ENCODE assay signal across 1 cellular context in the genomic region with DNA sequence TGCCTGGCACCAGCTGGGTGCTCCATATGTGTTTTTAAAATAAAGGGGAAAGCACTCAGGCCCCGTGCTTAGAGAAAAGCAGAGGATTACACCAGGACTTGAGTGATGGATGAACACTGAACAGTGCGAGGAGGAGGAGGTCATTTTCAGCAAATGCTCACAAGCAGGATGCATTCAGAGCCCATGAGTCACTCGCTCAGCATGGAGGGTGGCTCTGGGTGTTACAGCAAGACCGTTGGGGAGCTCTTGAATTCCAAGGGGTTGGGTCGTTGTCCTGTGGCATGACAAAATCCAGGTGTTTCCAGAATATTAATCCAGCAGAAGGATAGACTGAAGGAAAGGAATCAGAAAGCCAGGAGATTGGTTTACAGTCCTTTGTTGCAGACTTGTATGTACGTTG.
TF ChIP-seq lines count a peak whose summit lies in the region.

No MANE protein-coding gene starts in this region.

TF ChIP-seq in SK-N-SH, 30 proteins besides CTCF, POLR2A, EP300 and RAD21 (continued from another document):
- TF ChIP-seq REST (IDR thresholded peaks at IDR 0.05; ENCODE audit: low read depth, low read length) (0 out of 2 replicates have a peak, but pooled peaks have one; percentile 31), SMC3 (IDR thresholded peaks at IDR 0.05; ENCODE audit: low read depth, low read length) (no peak), TAF1 (IDR thresholded peaks at IDR 0.05; ENCODE audit: borderline replicate concordance, low read depth, low read length) (peak; percentile 32; the same call in 1 of the 2 replicates), IRF3 (IDR thresholded peaks at IDR 0.05; ENCODE audit: low read depth, low read length) (no peak), YY1 (IDR thresholded peaks at IDR 0.05; ENCODE audit: low read depth) (peak; percentile 36; the same call in 1 of the 2 replicates), FOSL2 (IDR thresholded peaks at IDR 0.05; ENCODE audit: borderline replicate concordance, low read depth) (peak; percentile 90), USF2 (IDR thresholded peaks at IDR 0.05; ENCODE audit: borderline replicate concordance, low read depth, low read length) (no peak), CHD2 (IDR thresholded peaks at IDR 0.05; ENCODE audit: low read length, partially characterized antibody) (no peak), EZH2phosphoT487 (IDR thresholded peaks at IDR 0.05; ENCODE audit: borderline replicate concordance, low read depth) (no peak), ELF1 (IDR thresholded peaks at IDR 0.05) (no peak), FOXM1 (IDR thresholded peaks at IDR 0.05; ENCODE audit: low read depth) (peak; percentile 41; the same call in 1 of the 2 replicates), GATA2 (CRISPR knock-in tag; IDR thresholded peaks at IDR 0.05) (no peak), RCOR1 (IDR thresholded peaks at IDR 0.05; ENCODE audit: low read length) (no peak), NFIC (IDR thresholded peaks at IDR 0.05; ENCODE audit: borderline replicate concordance) (peak; percentile 61)
- TF ChIP-seq, protein P1, sequence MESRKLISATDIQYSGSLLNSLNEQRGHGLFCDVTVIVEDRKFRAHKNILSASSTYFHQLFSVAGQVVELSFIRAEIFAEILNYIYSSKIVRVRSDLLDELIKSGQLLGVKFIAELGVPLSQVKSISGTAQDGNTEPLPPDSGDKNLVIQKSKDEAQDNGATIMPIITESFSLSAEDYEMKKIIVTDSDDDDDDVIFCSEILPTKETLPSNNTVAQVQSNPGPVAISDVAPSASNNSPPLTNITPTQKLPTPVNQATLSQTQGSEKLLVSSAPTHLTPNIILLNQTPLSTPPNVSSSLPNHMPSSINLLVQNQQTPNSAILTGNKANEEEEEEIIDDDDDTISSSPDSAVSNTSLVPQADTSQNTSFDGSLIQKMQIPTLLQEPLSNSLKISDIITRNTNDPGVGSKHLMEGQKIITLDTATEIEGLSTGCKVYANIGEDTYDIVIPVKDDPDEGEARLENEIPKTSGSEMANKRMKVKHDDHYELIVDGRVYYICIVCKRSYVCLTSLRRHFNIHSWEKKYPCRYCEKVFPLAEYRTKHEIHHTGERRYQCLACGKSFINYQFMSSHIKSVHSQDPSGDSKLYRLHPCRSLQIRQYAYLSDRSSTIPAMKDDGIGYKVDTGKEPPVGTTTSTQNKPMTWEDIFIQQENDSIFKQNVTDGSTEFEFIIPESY (IDR thresholded peaks at IDR 0.05; ENCODE audit: borderline replicate concordance, low read depth), result peak; percentile 58; the same call in 1 of the 2 replicates
- TF ChIP-seq, protein P2, sequence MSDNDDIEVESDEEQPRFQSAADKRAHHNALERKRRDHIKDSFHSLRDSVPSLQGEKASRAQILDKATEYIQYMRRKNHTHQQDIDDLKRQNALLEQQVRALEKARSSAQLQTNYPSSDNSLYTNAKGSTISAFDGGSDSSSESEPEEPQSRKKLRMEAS (IDR thresholded peaks at IDR 0.05; ENCODE audit: low read depth), result peak; percentile 81
- TF ChIP-seq, protein P3, sequence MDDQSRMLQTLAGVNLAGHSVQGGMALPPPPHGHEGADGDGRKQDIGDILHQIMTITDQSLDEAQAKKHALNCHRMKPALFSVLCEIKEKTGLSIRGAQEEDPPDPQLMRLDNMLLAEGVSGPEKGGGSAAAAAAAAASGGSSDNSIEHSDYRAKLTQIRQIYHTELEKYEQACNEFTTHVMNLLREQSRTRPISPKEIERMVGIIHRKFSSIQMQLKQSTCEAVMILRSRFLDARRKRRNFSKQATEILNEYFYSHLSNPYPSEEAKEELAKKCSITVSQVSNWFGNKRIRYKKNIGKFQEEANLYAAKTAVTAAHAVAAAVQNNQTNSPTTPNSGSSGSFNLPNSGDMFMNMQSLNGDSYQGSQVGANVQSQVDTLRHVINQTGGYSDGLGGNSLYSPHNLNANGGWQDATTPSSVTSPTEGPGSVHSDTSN (IDR thresholded peaks at IDR 0.05), result peak; percentile 93
